Comparison of ENCODE assay signal across 12 cellular contexts in the genomic region with DNA sequence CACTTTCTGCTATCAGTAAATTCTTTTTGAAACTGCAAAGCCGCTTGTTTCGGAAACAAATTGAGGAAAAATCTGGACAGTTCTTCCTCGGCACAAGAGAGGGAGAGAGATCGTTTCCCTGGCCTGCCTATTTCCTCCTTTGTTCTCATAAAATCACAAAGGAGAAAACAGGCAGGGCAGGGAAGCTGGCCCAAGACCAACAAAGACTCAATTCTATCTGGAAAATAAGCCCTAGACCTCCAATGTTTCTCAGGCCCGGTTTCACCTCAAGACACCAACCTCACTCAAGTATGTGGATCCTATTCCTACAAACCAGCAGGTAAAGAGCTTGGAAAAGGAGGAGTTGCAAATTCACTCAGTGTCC. TPM values are rescaled to one million over a fixed set of nuclear protein-coding genes. Genes with fewer than 3 reads are reported as not detected.
DNase-seq lines count a peak whose midpoint lies in the region; TF ChIP-seq lines count a peak whose summit lies in the region.
"Had no signal": no experiment of that assay in that cellular context is flagged by ENCODE, and none has a peak within 500 bp of the region (broad histone marks: within the 10 kb centered on the region; RNA-seq: fewer than 3 reads in every experiment).

No MANE protein-coding gene starts in this region.

- POLR2A ChIA-PET in OCI-LY7 (lab: Charles Lee) = interaction anchor here (0.9 kb wide), 1 partner anchor 13 kb away, joined by 3 read pairs; no protein-coding TSS in a partner anchor

- no peaks in the 10 kb centered on the region for H3K27me3 ChIP-seq in iPS-20b (ENCODE audit: insufficient read depth, low read length)
- H3K27me3 ChIP-seq in skeletal muscle satellite cell (ENCODE audit: control insufficient read depth, insufficient read depth, low read length) = no peaks in the 10 kb centered on the region

- H4K20me1 ChIP-seq in OCI-LY7 (ENCODE audit: insufficient read depth, low read length) = peaks cover 8% of the 10 kb centered on the region; the same call in 1 of the 2 replicates

- 40 to 54% (median 44%) methylated on average over 5 of the region's 5 CpGs for WGBS in adipose tissue, 3 donors

- H3K4me1 ChIP-seq in iPS-20b (ENCODE audit: insufficient read depth, low read length) (peaks cover 53% of the 10 kb centered on the region), skeletal muscle satellite cell (ENCODE audit: control insufficient read depth, insufficient read depth, low read length) (peaks cover 12% of the 10 kb centered on the region), OCI-LY7 (ENCODE audit: insufficient read depth, low read length, poor library complexity, severe bottlenecking) (peaks cover 40% of the 10 kb centered on the region)

- no TSS peak for BruUV-seq in OCI-LY7 (replicated peaks; lab: Mats Ljungman, UMichigan)

- H3K27ac ChIP-seq in adipose tissue (ENCODE audit: low read depth, low read length) (peak overlapping the region; percentile 15), iPS-20b (ENCODE audit: low read length) (peak overlapping the region; percentile 46), OCI-LY7 (ENCODE audit: low read depth, low read length, poor library complexity, severe bottlenecking) (no peak overlapping the region)
- H3K27ac ChIP-seq: WERI-Rb-1 had no signal

- no peak overlapping the region for H3K4me3 ChIP-seq in iPS-20b (ENCODE audit: low read length)
- no peak overlapping the region for H3K4me3 ChIP-seq in skeletal muscle satellite cell (ENCODE audit: low read length)
- H3K4me3 ChIP-seq in OCI-LY7 (ENCODE audit: low read depth, low read length, poor library complexity, severe bottlenecking) = no peak overlapping the region

- H3K79me2 ChIP-seq in OCI-LY7 (ENCODE audit: insufficient read depth, low read depth, low read length) = peaks cover 81% of the 10 kb centered on the region

- H3K4me2 ChIP-seq in skeletal muscle satellite cell (ENCODE audit: low read length) (peak overlapping the region; percentile 25), OCI-LY7 (ENCODE audit: low read length) (no peak overlapping the region)

- no peaks in the 10 kb centered on the region for H3K9me2 ChIP-seq in OCI-LY7 (ENCODE audit: insufficient read depth, low read length)

- intact Hi-C loops in OCI-LY7 (cut with micrococcal nuclease; ENCODE audit: unreplicated experiment) = no loop called here

- H3K36me3 ChIP-seq in iPS-20b (ENCODE audit: insufficient read depth, low read depth, low read length) (peaks cover 7% of the 10 kb centered on the region), skeletal muscle satellite cell (ENCODE audit: insufficient read depth, low read length) (no peaks in the 10 kb centered on the region), OCI-LY7 (ENCODE audit: insufficient read depth, low read length) (peaks cover 41% of the 10 kb centered on the region)

- DNase-seq in COR-L47 (lab: John Stamatoyannopoulos, UW) (peak; percentile 17), NCI-H526 (lab: John Stamatoyannopoulos, UW) (no peak), OCI-LY7 (ENCODE audit: low spot score) (no peak), NCI-H446 treated with DMSO at 0.1 percent for 48 hours (lab: John Stamatoyannopoulos, UW) (no peak)
- no peak for DNase-seq in activated CD4-positive, alpha-beta T cell treated with anti-CD3 and anti-CD28 coated beads for 1 hour
- DNase-seq: activated gamma-delta T cell treated with Interleukin-2 at 50 U/mL for 16 hours; CD8-positive, alpha-beta T cell; NCI-H1694; WERI-Rb-1 had no signal

- CTCF ChIA-PET in OCI-LY7 (lab: Charles Lee; ENCODE audit: unreplicated experiment) = no interaction called here

- no peak overlapping the region for H2AFZ ChIP-seq in OCI-LY7 (ENCODE audit: low read length)

- no peak for TF ChIP-seq CTCF in OCI-LY7 (conservative IDR thresholded peaks at IDR 0.05; ENCODE audit: low read length)

- H3K9ac ChIP-seq in iPS-20b (ENCODE audit: low read depth, low read length) = peak overlapping the region; percentile 6; the same call in 1 of the 2 replicates
- H3K9ac ChIP-seq in skeletal muscle satellite cell (ENCODE audit: low read depth, low read length) = no peak overlapping the region

- no peaks in the 10 kb centered on the region for H3K9me3 ChIP-seq in iPS-20b (ENCODE audit: insufficient read depth, low read depth, low read length)
- no peaks in the 10 kb centered on the region for H3K9me3 ChIP-seq in skeletal muscle satellite cell (replicated peaks; ENCODE audit: low read length)
- no peaks in the 10 kb centered on the region for H3K9me3 ChIP-seq in OCI-LY7 (ENCODE audit: low read length)

RNA-seq across cellular contexts. Expression of gene DICER1, which starts 19.5 kb away (rescaled TPM):
- polyA plus RNA-seq in adipose tissue = 10 to 100 TPM in 2 of 3 donors, 1 to 10 TPM in 1; 7.0 to 14.1 (median 10.5) TPM
- 29.2 and 30.6 TPM in 2 replicates for total RNA-seq in skeletal muscle satellite cell (2012; rRNA removed)
- total RNA-seq in OCI-LY7 (2014; rRNA removed; shearing (Covaris generic)) = 60.3 and 84.9 TPM in 2 replicates
- 62.2 and 70.5 TPM in 2 replicates for total RNA-seq in OCI-LY7 (2022)
